ENCODE assay signal across 1 cellular context in genomic region chr3:128725932-128726690, GRCh38.
TF ChIP-seq lines count a peak whose summit lies in the region.

RAB7A (plus strand) TSS chr3:128726183; CDS start chr3:128795368, 69,185 bp downstream.

TF ChIP-seq in HepG2, 621 proteins besides CTCF, POLR2A, EP300 and RAD21 (continued from another document and continues in another):
- TF ChIP-seq ZBED4 (CRISPR knock-in tag; IDR thresholded peaks at IDR 0.05; ENCODE audit: borderline replicate concordance) (no peak), TEF (CRISPR knock-in tag; IDR thresholded peaks at IDR 0.05) (0 out of 2 replicates have a peak, but pooled peaks have one; percentile 39), SRSF9 (IDR thresholded peaks at IDR 0.05; ENCODE audit: borderline replicate concordance, insufficient read depth, low read depth, low read length, poor library complexity, severe bottlenecking) (no peak), ZMYM2 (CRISPR knock-in tag; IDR thresholded peaks at IDR 0.05) (no peak), ZNF879 (CRISPR knock-in tag; IDR thresholded peaks at IDR 0.05) (no peak), ZBTB10 (CRISPR knock-in tag; IDR thresholded peaks at IDR 0.05; ENCODE audit: borderline replicate concordance) (0 out of 2 replicates have a peak, but pooled peaks have one; percentile 34), FOXA3 (CRISPR knock-in tag; IDR thresholded peaks at IDR 0.05) (peak; percentile 71; the same call in 1 of the 2 replicates), NAIF1 (CRISPR knock-in tag; IDR thresholded peaks at IDR 0.05; ENCODE audit: borderline replicate concordance) (no peak), ETS1 (CRISPR knock-in tag; IDR thresholded peaks at IDR 0.05) (no peak; the same call in none of the 2 replicates), ZSCAN21 (CRISPR knock-in tag; IDR thresholded peaks at IDR 0.05; ENCODE audit: borderline replicate concordance) (no peak; the same call in 1 of the 2 replicates), SIX1 (CRISPR knock-in tag; IDR thresholded peaks at IDR 0.05; ENCODE audit: borderline replicate concordance) (0 out of 2 replicates have a peak, but pooled peaks have one; percentile 16), ONECUT2 (CRISPR knock-in tag; IDR thresholded peaks at IDR 0.05) (no peak), ZNF770 (CRISPR knock-in tag; IDR thresholded peaks at IDR 0.05) (peak; percentile 52; the same call in 1 of the 2 replicates), RNF2 (conservative IDR thresholded peaks at IDR 0.05; ENCODE audit: low read depth) (peak; percentile 95), CEBPG (CRISPR knock-in tag; IDR thresholded peaks at IDR 0.05) (peak; percentile 94), GZF1 (CRISPR knock-in tag; IDR thresholded peaks at IDR 0.05) (no peak; the same call in 1 of the 2 replicates), ZNF615 (CRISPR knock-in tag; IDR thresholded peaks at IDR 0.05; ENCODE audit: borderline replicate concordance) (no peak), CC2D1A (CRISPR knock-in tag; IDR thresholded peaks at IDR 0.05) (no peak), ZNF550 (CRISPR knock-in tag; IDR thresholded peaks at IDR 0.05; ENCODE audit: borderline replicate concordance) (no peak), RORA (CRISPR knock-in tag; IDR thresholded peaks at IDR 0.05) (no peak), PRDM15 (CRISPR knock-in tag; IDR thresholded peaks at IDR 0.05) (0 out of 2 replicates have a peak, but pooled peaks have one; percentile 15), GABPA (IDR thresholded peaks at IDR 0.05; ENCODE audit: low read depth, low read length) (peak; percentile 92), GABPA (CRISPR knock-in tag; IDR thresholded peaks at IDR 0.05; ENCODE audit: low read depth) (peak; percentile 96), THAP9 (CRISPR knock-in tag; IDR thresholded peaks at IDR 0.05; ENCODE audit: borderline replicate concordance) (peak; percentile 88), ZFP1 (CRISPR knock-in tag; IDR thresholded peaks at IDR 0.05) (no peak), MAZ (IDR thresholded peaks at IDR 0.05; ENCODE audit: borderline replicate concordance, low read depth, low read length) (peak; percentile 65; the same call in 1 of the 2 replicates), MAZ (CRISPR knock-in tag; IDR thresholded peaks at IDR 0.05; ENCODE audit: low read depth) (peak; percentile 58), ZBTB38 (CRISPR knock-in tag; IDR thresholded peaks at IDR 0.05) (no peak; the same call in 1 of the 2 replicates), MYNN (CRISPR knock-in tag; IDR thresholded peaks at IDR 0.05; ENCODE audit: low read depth) (no peak), ZNF460 (CRISPR knock-in tag; IDR thresholded peaks at IDR 0.05; ENCODE audit: borderline replicate concordance) (no peak)
